ENCODE assay signal across 1 cellular context in the genomic region with DNA sequence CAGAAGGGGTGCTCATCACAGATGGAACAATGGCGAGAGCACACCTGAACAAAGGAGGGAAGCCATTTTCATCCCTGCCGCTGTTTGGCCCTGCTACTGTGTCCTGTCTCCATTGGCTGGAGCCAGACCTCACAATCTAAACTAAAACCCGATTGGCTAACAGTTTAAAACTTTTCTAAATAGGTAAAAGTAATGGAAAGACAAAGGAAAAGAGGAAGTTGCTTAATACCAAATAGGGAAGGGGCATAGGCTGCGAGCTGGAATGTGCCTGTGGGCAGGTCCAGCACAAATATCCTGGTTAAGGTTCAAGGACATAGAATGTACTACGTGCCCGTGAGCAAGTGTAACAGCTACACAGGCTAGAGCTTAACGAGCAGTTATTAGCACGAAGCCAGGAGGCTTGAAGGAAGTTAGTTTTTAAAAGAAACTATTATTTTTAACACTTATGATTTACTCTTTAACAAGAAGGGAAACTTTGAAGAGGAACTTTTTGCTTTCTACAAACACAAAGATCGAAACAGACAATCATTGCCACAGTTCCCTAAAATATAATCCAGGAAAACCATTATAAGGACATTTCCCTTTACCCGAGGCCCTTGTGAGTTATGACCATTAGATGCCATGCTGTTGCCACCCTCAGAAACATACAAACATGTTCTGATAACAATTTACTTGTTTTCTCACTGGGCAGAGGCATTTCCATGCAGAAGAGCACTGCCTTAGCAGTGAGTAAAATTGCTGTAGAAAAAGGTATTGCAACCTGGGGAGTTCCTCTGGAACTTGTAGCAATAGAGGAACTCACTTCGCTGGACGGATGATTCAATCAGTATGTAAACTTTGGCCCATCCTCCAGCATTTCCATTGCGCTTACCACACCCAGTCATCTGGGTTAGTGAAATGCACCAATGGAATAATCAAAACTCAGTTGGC.
A peak's percentile ranks its signal among the peaks of the same experiment; 100 is the strongest.
TF ChIP-seq lines count a peak whose summit lies in the region.

No MANE protein-coding gene starts in this region.

TF ChIP-seq in K562, 482 proteins besides CTCF, POLR2A, EP300 and RAD21 (continued from another document and continues in another):
- TF ChIP-seq, protein P1, sequence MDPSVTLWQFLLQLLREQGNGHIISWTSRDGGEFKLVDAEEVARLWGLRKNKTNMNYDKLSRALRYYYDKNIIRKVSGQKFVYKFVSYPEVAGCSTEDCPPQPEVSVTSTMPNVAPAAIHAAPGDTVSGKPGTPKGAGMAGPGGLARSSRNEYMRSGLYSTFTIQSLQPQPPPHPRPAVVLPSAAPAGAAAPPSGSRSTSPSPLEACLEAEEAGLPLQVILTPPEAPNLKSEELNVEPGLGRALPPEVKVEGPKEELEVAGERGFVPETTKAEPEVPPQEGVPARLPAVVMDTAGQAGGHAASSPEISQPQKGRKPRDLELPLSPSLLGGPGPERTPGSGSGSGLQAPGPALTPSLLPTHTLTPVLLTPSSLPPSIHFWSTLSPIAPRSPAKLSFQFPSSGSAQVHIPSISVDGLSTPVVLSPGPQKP (CRISPR knock-in tag; IDR thresholded peaks at IDR 0.05) = no peak
- TF ChIP-seq YBX1 (IDR thresholded peaks at IDR 0.05) = no peak
- no peak for TF ChIP-seq ZBTB8A (IDR thresholded peaks at IDR 0.05; ENCODE audit: partially characterized antibody)
- TF ChIP-seq CREBBP (IDR thresholded peaks at IDR 0.05; ENCODE audit: low read depth, low read length) = no peak
- TF ChIP-seq, protein P2, sequence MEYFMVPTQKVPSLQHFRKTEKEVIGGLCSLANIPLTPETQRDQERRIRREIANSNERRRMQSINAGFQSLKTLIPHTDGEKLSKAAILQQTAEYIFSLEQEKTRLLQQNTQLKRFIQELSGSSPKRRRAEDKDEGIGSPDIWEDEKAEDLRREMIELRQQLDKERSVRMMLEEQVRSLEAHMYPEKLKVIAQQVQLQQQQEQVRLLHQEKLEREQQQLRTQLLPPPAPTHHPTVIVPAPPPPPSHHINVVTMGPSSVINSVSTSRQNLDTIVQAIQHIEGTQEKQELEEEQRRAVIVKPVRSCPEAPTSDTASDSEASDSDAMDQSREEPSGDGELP (CRISPR knock-in tag; IDR thresholded peaks at IDR 0.05; ENCODE audit: borderline replicate concordance) = no peak
- TF ChIP-seq ZNF778 (CRISPR knock-in tag; IDR thresholded peaks at IDR 0.05) = no peak
- no peak for TF ChIP-seq PCBP1 (IDR thresholded peaks at IDR 0.05; ENCODE audit: low read depth, low read length, poor library complexity, severe bottlenecking)
- TF ChIP-seq KLF16 (IDR thresholded peaks at IDR 0.05) = no peak
- TF ChIP-seq TBP (optimal IDR thresholded peaks at IDR 0.05; ENCODE audit: low read depth, low read length) = peak; percentile 7
- TF ChIP-seq MYBL2 (IDR thresholded peaks at IDR 0.05; ENCODE audit: low read depth) = no peak
- TF ChIP-seq MYBL2 (CRISPR knock-in tag; IDR thresholded peaks at IDR 0.05; ENCODE audit: borderline replicate concordance) = no peak
- TF ChIP-seq, protein P3, sequence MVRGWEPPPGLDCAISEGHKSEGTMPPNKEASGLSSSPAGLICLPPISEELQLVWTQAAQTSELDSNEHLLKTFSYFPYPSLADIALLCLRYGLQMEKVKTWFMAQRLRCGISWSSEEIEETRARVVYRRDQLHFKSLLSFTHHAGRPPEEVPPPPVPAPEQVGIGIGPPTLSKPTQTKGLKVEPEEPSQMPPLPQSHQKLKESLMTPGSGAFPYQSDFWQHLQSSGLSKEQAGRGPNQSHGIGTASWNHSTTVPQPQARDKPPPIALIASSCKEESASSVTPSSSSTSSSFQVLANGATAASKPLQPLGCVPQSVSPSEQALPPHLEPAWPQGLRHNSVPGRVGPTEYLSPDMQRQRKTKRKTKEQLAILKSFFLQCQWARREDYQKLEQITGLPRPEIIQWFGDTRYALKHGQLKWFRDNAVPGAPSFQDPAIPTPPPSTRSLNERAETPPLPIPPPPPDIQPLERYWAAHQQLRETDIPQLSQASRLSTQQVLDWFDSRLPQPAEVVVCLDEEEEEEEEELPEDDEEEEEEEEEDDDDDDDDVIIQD (CRISPR knock-in tag; IDR thresholded peaks at IDR 0.05) = no peak
- TF ChIP-seq RAD51 (IDR thresholded peaks at IDR 0.05; ENCODE audit: borderline replicate concordance, low read depth) = no peak
- TF ChIP-seq CBX8 (IDR thresholded peaks at IDR 0.05; ENCODE audit: borderline replicate concordance, extremely low read depth, low read depth, low read length, poor library complexity, severe bottlenecking) = no peak
- TF ChIP-seq ZSCAN29 (IDR thresholded peaks at IDR 0.05) = no peak
- TF ChIP-seq ELF4 (CRISPR knock-in tag; IDR thresholded peaks at IDR 0.05) = no peak
- TF ChIP-seq, protein P4, sequence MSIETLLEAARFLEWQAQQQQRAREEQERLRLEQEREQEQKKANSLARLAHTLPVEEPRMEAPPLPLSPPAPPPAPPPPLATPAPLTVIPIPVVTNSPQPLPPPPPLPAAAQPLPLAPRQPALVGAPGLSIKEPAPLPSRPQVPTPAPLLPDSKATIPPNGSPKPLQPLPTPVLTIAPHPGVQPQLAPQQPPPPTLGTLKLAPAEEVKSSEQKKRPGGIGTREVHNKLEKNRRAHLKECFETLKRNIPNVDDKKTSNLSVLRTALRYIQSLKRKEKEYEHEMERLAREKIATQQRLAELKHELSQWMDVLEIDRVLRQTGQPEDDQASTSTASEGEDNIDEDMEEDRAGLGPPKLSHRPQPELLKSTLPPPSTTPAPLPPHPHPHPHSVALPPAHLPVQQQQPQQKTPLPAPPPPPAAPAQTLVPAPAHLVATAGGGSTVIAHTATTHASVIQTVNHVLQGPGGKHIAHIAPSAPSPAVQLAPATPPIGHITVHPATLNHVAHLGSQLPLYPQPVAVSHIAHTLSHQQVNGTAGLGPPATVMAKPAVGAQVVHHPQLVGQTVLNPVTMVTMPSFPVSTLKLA (conservative IDR thresholded peaks at IDR 0.05) = no peak; a peak in 1 of 4 replicates
- no peak for TF ChIP-seq HMGN3 (IDR thresholded peaks at IDR 0.05; ENCODE audit: borderline replicate concordance, extremely low read depth, insufficient read length, low read depth, low read length)
- no peak for TF ChIP-seq ZNF217 (CRISPR knock-in tag; IDR thresholded peaks at IDR 0.05)
- no peak for TF ChIP-seq POU5F1 (IDR thresholded peaks at IDR 0.05; ENCODE audit: borderline replicate concordance, low read depth, low read length, partially characterized antibody)
- TF ChIP-seq BRF1 (IDR thresholded peaks at IDR 0.05; ENCODE audit: borderline replicate concordance, extremely low read depth, insufficient read length) = no peak
- TF ChIP-seq SMC3 (conservative IDR thresholded peaks at IDR 0.05; ENCODE audit: insufficient read depth, low read depth, low read length) = no peak
- TF ChIP-seq PRMT5 (CRISPR knock-in tag; IDR thresholded peaks at IDR 0.05) = no peak
- TF ChIP-seq, protein P5, sequence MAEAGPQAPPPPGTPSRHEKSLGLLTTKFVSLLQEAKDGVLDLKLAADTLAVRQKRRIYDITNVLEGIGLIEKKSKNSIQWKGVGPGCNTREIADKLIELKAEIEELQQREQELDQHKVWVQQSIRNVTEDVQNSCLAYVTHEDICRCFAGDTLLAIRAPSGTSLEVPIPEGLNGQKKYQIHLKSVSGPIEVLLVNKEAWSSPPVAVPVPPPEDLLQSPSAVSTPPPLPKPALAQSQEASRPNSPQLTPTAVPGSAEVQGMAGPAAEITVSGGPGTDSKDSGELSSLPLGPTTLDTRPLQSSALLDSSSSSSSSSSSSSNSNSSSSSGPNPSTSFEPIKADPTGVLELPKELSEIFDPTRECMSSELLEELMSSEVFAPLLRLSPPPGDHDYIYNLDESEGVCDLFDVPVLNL (CRISPR knock-in tag; IDR thresholded peaks at IDR 0.05; ENCODE audit: low read depth) = no peak
- TF ChIP-seq, protein P6, sequence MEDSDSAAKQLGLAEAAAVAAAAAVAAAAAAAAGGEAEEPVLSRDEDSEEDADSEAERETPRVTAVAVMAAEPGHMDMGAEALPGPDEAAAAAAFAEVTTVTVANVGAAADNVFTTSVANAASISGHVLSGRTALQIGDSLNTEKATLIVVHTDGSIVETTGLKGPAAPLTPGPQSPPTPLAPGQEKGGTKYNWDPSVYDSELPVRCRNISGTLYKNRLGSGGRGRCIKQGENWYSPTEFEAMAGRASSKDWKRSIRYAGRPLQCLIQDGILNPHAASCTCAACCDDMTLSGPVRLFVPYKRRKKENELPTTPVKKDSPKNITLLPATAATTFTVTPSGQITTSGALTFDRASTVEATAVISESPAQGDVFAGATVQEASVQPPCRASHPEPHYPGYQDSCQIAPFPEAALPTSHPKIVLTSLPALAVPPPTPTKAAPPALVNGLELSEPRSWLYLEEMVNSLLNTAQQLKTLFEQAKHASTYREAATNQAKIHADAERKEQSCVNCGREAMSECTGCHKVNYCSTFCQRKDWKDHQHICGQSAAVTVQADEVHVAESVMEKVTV (CRISPR knock-in tag; IDR thresholded peaks at IDR 0.05) = no peak
- no peak for TF ChIP-seq CBFA2T3 (IDR thresholded peaks at IDR 0.05)
- no peak for TF ChIP-seq PRPF4 (IDR thresholded peaks at IDR 0.05; ENCODE audit: insufficient read depth, low read depth, low read length, poor library complexity, severe bottlenecking)
- TF ChIP-seq ADNP (tag; IDR thresholded peaks at IDR 0.05) = no peak
- TF ChIP-seq, protein P7, sequence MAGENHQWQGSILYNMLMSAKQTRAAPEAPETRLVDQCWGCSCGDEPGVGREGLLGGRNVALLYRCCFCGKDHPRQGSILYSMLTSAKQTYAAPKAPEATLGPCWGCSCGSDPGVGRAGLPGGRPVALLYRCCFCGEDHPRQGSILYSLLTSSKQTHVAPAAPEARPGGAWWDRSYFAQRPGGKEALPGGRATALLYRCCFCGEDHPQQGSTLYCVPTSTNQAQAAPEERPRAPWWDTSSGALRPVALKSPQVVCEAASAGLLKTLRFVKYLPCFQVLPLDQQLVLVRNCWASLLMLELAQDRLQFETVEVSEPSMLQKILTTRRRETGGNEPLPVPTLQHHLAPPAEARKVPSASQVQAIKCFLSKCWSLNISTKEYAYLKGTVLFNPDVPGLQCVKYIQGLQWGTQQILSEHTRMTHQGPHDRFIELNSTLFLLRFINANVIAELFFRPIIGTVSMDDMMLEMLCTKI (IDR thresholded peaks at IDR 0.05; ENCODE audit: partially characterized antibody) = no peak
- TF ChIP-seq, protein P8, sequence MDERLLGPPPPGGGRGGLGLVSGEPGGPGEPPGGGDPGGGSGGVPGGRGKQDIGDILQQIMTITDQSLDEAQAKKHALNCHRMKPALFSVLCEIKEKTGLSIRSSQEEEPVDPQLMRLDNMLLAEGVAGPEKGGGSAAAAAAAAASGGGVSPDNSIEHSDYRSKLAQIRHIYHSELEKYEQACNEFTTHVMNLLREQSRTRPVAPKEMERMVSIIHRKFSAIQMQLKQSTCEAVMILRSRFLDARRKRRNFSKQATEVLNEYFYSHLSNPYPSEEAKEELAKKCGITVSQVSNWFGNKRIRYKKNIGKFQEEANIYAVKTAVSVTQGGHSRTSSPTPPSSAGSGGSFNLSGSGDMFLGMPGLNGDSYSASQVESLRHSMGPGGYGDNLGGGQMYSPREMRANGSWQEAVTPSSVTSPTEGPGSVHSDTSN (CRISPR knock-in tag; IDR thresholded peaks at IDR 0.05; ENCODE audit: low read depth) = no peak
- TF ChIP-seq, protein P8 (tag; conservative IDR thresholded peaks at IDR 0.05; ENCODE audit: low read depth) = no peak
- TF ChIP-seq ZNF347 (CRISPR knock-in tag; IDR thresholded peaks at IDR 0.05; ENCODE audit: low read depth) = no peak
- peak; percentile 8; the same call in 1 of the 2 replicates for TF ChIP-seq MAFK (IDR thresholded peaks at IDR 0.05; ENCODE audit: low read length)
- TF ChIP-seq NFYB (IDR thresholded peaks at IDR 0.05; ENCODE audit: extremely low read depth, insufficient read length) = no peak
- TF ChIP-seq MAFG (tag; conservative IDR thresholded peaks at IDR 0.05) = no peak
- TF ChIP-seq CHD2 (IDR thresholded peaks at IDR 0.05; ENCODE audit: low read depth, low read length) = no peak
- no peak for TF ChIP-seq CBFB (CRISPR knock-in tag; IDR thresholded peaks at IDR 0.05)
- no peak for TF ChIP-seq ZNF146 (CRISPR knock-in tag; IDR thresholded peaks at IDR 0.05; ENCODE audit: unreplicated experiment)
- no peak for TF ChIP-seq ERF (CRISPR knock-in tag; IDR thresholded peaks at IDR 0.05)
- TF ChIP-seq, protein P9, sequence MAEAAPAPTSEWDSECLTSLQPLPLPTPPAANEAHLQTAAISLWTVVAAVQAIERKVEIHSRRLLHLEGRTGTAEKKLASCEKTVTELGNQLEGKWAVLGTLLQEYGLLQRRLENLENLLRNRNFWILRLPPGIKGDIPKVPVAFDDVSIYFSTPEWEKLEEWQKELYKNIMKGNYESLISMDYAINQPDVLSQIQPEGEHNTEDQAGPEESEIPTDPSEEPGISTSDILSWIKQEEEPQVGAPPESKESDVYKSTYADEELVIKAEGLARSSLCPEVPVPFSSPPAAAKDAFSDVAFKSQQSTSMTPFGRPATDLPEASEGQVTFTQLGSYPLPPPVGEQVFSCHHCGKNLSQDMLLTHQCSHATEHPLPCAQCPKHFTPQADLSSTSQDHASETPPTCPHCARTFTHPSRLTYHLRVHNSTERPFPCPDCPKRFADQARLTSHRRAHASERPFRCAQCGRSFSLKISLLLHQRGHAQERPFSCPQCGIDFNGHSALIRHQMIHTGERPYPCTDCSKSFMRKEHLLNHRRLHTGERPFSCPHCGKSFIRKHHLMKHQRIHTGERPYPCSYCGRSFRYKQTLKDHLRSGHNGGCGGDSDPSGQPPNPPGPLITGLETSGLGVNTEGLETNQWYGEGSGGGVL (CRISPR knock-in tag; IDR thresholded peaks at IDR 0.05) = no peak
- peak; percentile 96 for TF ChIP-seq SPI1 (IDR thresholded peaks at IDR 0.05; ENCODE audit: borderline replicate concordance, low read depth, low read length)
- TF ChIP-seq, protein P10, sequence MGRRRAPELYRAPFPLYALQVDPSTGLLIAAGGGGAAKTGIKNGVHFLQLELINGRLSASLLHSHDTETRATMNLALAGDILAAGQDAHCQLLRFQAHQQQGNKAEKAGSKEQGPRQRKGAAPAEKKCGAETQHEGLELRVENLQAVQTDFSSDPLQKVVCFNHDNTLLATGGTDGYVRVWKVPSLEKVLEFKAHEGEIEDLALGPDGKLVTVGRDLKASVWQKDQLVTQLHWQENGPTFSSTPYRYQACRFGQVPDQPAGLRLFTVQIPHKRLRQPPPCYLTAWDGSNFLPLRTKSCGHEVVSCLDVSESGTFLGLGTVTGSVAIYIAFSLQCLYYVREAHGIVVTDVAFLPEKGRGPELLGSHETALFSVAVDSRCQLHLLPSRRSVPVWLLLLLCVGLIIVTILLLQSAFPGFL (CRISPR knock-in tag; IDR thresholded peaks at IDR 0.05) = no peak
- no peak for TF ChIP-seq CREB1 (IDR thresholded peaks at IDR 0.05)
- no peak for TF ChIP-seq CREB1 (CRISPR knock-in tag; IDR thresholded peaks at IDR 0.05)
- no peak for TF ChIP-seq EGR1 (conservative IDR thresholded peaks at IDR 0.05)
